Comparison of ENCODE assay signal across 10 cellular contexts in the genomic region with DNA sequence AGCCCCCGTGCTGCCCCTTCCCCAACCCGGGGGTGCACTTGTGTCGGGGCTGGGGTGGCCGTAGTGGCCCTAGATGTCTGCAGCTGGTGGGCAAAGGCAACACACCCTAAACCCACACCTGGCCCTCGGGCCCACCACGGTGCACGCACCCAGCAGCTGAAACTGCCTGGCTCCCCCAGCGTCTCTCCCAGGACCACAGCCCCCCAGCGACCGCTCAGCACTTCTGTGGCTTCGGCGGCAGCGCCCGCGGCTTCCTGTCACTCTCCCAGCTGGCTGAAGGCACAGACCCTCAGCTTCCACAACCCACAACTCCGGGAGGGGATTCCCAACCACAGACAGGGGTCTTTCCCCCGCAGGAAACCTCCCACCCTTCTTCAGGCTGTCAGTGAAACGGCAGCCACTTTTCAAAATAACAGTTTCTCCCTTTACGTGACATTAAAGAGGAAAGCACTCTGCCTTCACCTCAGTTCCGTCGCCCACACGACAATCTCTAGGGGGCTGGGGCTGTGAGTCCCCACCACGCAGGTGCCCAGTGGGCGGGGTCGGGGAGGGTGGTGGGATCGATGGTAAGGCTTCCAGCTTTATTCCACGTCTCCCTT. TPM values are rescaled to one million over a fixed set of nuclear protein-coding genes. Genes with fewer than 3 reads are reported as not detected.
DNase-seq lines count a peak whose midpoint lies in the region; ATAC-seq and TF ChIP-seq lines count a peak whose summit lies in the region.
"Had no signal": no experiment of that assay in that cellular context is flagged by ENCODE, and none has a peak within 500 bp of the region (broad histone marks: within the 10 kb centered on the region; RNA-seq: fewer than 3 reads in every experiment).

No MANE protein-coding gene starts in this region.

- H3K4me3 ChIP-seq in breast epithelium, result no peak overlapping the region
- no peak overlapping the region for H3K4me3 ChIP-seq in esophagus squamous epithelium
- H3K4me3 ChIP-seq in osteoblast (ENCODE audit: insufficient read depth, low read length), result no peak overlapping the region
- no peak overlapping the region for H3K4me3 ChIP-seq in urinary bladder (ENCODE audit: low read depth, low read length)

- peaks cover 0 to 4% of the 10 kb centered on the region in 2 donors for H3K9me3 ChIP-seq in breast epithelium
- peaks cover 0 to 8% (median 0%) of the 10 kb centered on the region in 3 donors for H3K9me3 ChIP-seq in esophagus squamous epithelium
- H3K9me3 ChIP-seq in osteoblast (ENCODE audit: low read depth, low read length), result no peaks in the 10 kb centered on the region

- no peak overlapping the region for H3K27ac Mint-ChIP-seq in MCF 10A (ENCODE audit: low read depth, unreplicated experiment)

- DNase-seq in breast epithelium (ENCODE audit: low spot score in 2 of 2), result no peak
- DNase-seq in MCF 10A (ENCODE audit: unreplicated experiment), result no peak
- no peak for DNase-seq in esophagus squamous epithelium (lab: John Stamatoyannopoulos, UW)
- peak; percentile 66 for DNase-seq in osteoblast (ENCODE audit: insufficient read length, low spot score, missing footprints)
- no peak for DNase-seq in AG20443 (ENCODE audit: low spot score)
- no peak for DNase-seq in cerebellar nuclear complex (lab: John Stamatoyannopoulos, UW)
- DNase-seq: cortex of kidney, NCI-H187 treated with DMSO at 0.1 percent for 48 hours had no signal

- H3K79me2 ChIP-seq in osteoblast (ENCODE audit: insufficient read depth, low read length), result no peaks in the 10 kb centered on the region

- CTCF ChIA-PET in MCF 10A (lab: Yijun Ruan, JAX), result no interaction called here

- H4K20me1 ChIP-seq in osteoblast (ENCODE audit: insufficient read depth, low read length), result no peaks in the 10 kb centered on the region

- no peaks in the 10 kb centered on the region for H3K36me3 ChIP-seq in breast epithelium
- no peaks in the 10 kb centered on the region for H3K36me3 ChIP-seq in esophagus squamous epithelium
- no peaks in the 10 kb centered on the region for H3K36me3 ChIP-seq in osteoblast (ENCODE audit: insufficient read depth, low read length)
- H3K36me3 ChIP-seq in urinary bladder (ENCODE audit: insufficient read depth), result no peaks in the 10 kb centered on the region

- H3K27ac ChIP-seq in breast epithelium (peak overlapping the region; percentile 84 to 95), esophagus squamous epithelium (peak overlapping the region; percentile 79 to 96 (median 86)), osteoblast (ENCODE audit: low read depth, low read length) (peak overlapping the region; percentile 93), urinary bladder (ENCODE audit: low read depth) (peak overlapping the region; percentile 74)

- H3K4me2 ChIP-seq in osteoblast (ENCODE audit: insufficient read depth, low read length), result no peak overlapping the region

- no peaks in the 10 kb centered on the region for H3K4me1 Mint-ChIP-seq in MCF 10A (ENCODE audit: insufficient read depth, unreplicated experiment)

- TF ChIP-seq CTCF in breast epithelium (IDR thresholded peaks at IDR 0.05) (no peak), MCF 10A (IDR thresholded peaks at IDR 0.05; ENCODE audit: unreplicated experiment) (no peak), esophagus squamous epithelium (IDR thresholded peaks at IDR 0.05) (no peak), osteoblast (IDR thresholded peaks at IDR 0.05; ENCODE audit: extremely low read depth, low read depth, low read length) (no peak)

- no peak for TF ChIP-seq POLR2A in breast epithelium (IDR thresholded peaks at IDR 0.05)
- TF ChIP-seq POLR2A in esophagus squamous epithelium (IDR thresholded peaks at IDR 0.05), result no peak

- H3K4me3 Mint-ChIP-seq in MCF 10A (ENCODE audit: unreplicated experiment), result no peak overlapping the region

- H3K9me3 Mint-ChIP-seq in MCF 10A (ENCODE audit: unreplicated experiment), result peaks cover 22% of the 10 kb centered on the region

- intact Hi-C loops in breast epithelium (cut with DNase I; ENCODE audit: low total_unique reads) (no loop called here), MCF 10A (cut with micrococcal nuclease) (no loop called here), esophagus squamous epithelium (cut with DNase I) (no loop called here)

- no peaks in the 10 kb centered on the region for H3K27me3 ChIP-seq in breast epithelium
- H3K27me3 ChIP-seq in esophagus squamous epithelium, result peaks cover 0 to 38% (median 0%) of the 10 kb centered on the region in 4 donors
- no peaks in the 10 kb centered on the region for H3K27me3 ChIP-seq in osteoblast (ENCODE audit: insufficient read depth, low read length)

- peak overlapping the region; percentile 12 for H2AFZ ChIP-seq in osteoblast (ENCODE audit: low read length)

- H3K36me3 Mint-ChIP-seq in MCF 10A (ENCODE audit: insufficient read depth, unreplicated experiment), result no peaks in the 10 kb centered on the region

- WGBS in esophagus squamous epithelium, 2 donors, result 39 to 64% methylated on average over 6 to 10 of the region's 27 CpGs
- 46% methylated on average over 27 of the region's 27 CpGs for WGBS in urinary bladder

- ATAC-seq in HG02870 (IDR thresholded peaks at IDR 0.05; ENCODE audit: unreplicated experiment), result no peak

- H3K4me1 ChIP-seq in breast epithelium, result peaks cover 0 to 5% of the 10 kb centered on the region in 2 donors
- H3K4me1 ChIP-seq in esophagus squamous epithelium, result peaks cover 0 to 60% (median 37%) of the 10 kb centered on the region in 3 donors
- H3K4me1 ChIP-seq in osteoblast (ENCODE audit: insufficient read depth, low read length), result peaks cover 57% of the 10 kb centered on the region
- H3K4me1 ChIP-seq in urinary bladder (ENCODE audit: insufficient read depth), result peaks cover 3% of the 10 kb centered on the region

- no peaks in the 10 kb centered on the region for H3K27me3 Mint-ChIP-seq in MCF 10A (ENCODE audit: insufficient read depth, unreplicated experiment)

- POLR2A ChIA-PET in MCF 10A (lab: Yijun Ruan, JAX), result no interaction called here

- no TSS peak for BruUV-seq in MCF 10A (replicated peaks; lab: Mats Ljungman, UMichigan)

RNA-seq across cellular contexts. Expression of a gene that starts 40.7 kb away (rescaled TPM):
- total RNA-seq in breast epithelium (1,000 to 10,000 TPM in 1 of 3 donors, 100 to 1,000 TPM in 2; 177 to 1,266 (median 418) TPM), MCF 10A (2022) (0.61 and 1.9 TPM in 2 replicates), esophagus squamous epithelium (100 to 1,000 TPM in 1 of 4 donors, 10 to 100 TPM in 3; 23.0 to 328 (median 62.0) TPM), osteoblast (1,184 and 1,265 TPM in 2 replicates), urinary bladder (1,109 TPM)
- polyA plus RNA-seq in urinary bladder, result 1,471 TPM
